In genomic region chr1:94422115-94422820, GRCh38 we compare ENCODE assay signal across 19 cellular contexts. TPM values are rescaled to one million over a fixed set of nuclear protein-coding genes. Genes with fewer than 3 reads are reported as not detected.
A peak's percentile ranks its signal among the peaks of the same experiment; 100 is the strongest.
DNase-seq lines count a peak whose midpoint lies in the region; ATAC-seq and TF ChIP-seq lines count a peak whose summit lies in the region.
"Had no signal": no experiment of that assay in that cellular context is flagged by ENCODE, and none has a peak within 500 bp of the region (broad histone marks: within the 10 kb centered on the region; RNA-seq: fewer than 3 reads in every experiment).

No MANE protein-coding gene starts in this region.

- 78 to 93% (median 89%) methylated on average over 8 of the region's 8 CpGs for WGBS in spleen, 5 donors

- intact Hi-C loops in Caco-2 (cut with micrococcal nuclease; ENCODE audit: unreplicated experiment) (no loop called here), spleen (cut with DNase I; ENCODE audit: low total_unique reads) (no loop called here), cardiac septum (cut with DNase I) (no loop called here)
- intact Hi-C loops in naive thymus-derived CD4-positive, alpha-beta T cell (cut with micrococcal nuclease) = no loop called here

- H3K4me3 Mint-ChIP-seq in Caco-2 (ENCODE audit: unreplicated experiment) = peak overlapping the region; percentile 30
- H3K4me3 Mint-ChIP-seq in naive thymus-derived CD4-positive, alpha-beta T cell = peak overlapping the region in 8 of 10 donors; percentile 6 to 67 (median 41)
- no peak overlapping the region for H3K4me3 Mint-ChIP-seq in activated T-helper 17 cell treated with anti-CD3 and anti-CD28 coated beads, Interleukin-2, amount 50 U/mL, for 72 hours
- H3K4me3 Mint-ChIP-seq: H9 had no signal

- no peaks in the 10 kb centered on the region for H3K27me3 Mint-ChIP-seq in Caco-2 (ENCODE audit: insufficient read depth, unreplicated experiment)
- H3K27me3 Mint-ChIP-seq in naive thymus-derived CD4-positive, alpha-beta T cell = peaks cover 0 to 13% (median 0%) of the 10 kb centered on the region in 5 donors
- no peaks in the 10 kb centered on the region for H3K27me3 Mint-ChIP-seq in activated T-helper 17 cell treated with anti-CD3 and anti-CD28 coated beads, Interleukin-2, amount 50 U/mL, for 72 hours

- H3K36me3 Mint-ChIP-seq in Caco-2 (ENCODE audit: insufficient read depth, unreplicated experiment) = no peaks in the 10 kb centered on the region
- peaks cover 0 to 4% (median 0%) of the 10 kb centered on the region in 5 donors for H3K36me3 Mint-ChIP-seq in naive thymus-derived CD4-positive, alpha-beta T cell
- no peaks in the 10 kb centered on the region for H3K36me3 Mint-ChIP-seq in activated T-helper 17 cell treated with anti-CD3 and anti-CD28 coated beads, Interleukin-2, amount 50 U/mL, for 72 hours (ENCODE audit: low read depth)

- BruUV-seq in Caco-2 (replicated peaks; lab: Mats Ljungman, UMichigan) = no TSS peak

- ATAC-seq in naive thymus-derived CD4-positive, alpha-beta T cell = no peak
- no peak for ATAC-seq in activated T-helper 17 cell treated with anti-CD3 and anti-CD28 coated beads, Interleukin-2, amount 50 U/mL, for 72 hours (replicated peaks)
- ATAC-seq: Panc1, pancreas had no signal

- H3K27ac ChIP-seq in WERI-Rb-1 (peak overlapping the region; percentile 34; the same call in 1 of the 2 replicates), spleen (no peak overlapping the region)
- H3K27ac ChIP-seq in naive thymus-derived CD4-positive, alpha-beta T cell (ENCODE audit: low read depth, low read length) = no peak overlapping the region
- H3K27ac ChIP-seq: pancreas, SK-N-MC, vagina had no signal

- H3K36me3 ChIP-seq in Caco-2 (ENCODE audit: control insufficient read depth, insufficient read depth, low read length) (no peaks in the 10 kb centered on the region), WERI-Rb-1 (peaks cover 4% of the 10 kb centered on the region; the same call in 1 of the 2 replicates), spleen (no peaks in the 10 kb centered on the region)
- H3K36me3 ChIP-seq in naive thymus-derived CD4-positive, alpha-beta T cell (ENCODE audit: control insufficient read depth in 2 of 3, insufficient read depth in 3 of 3, low read length in 3 of 3) = peaks cover 0 to 5% (median 0%) of the 10 kb centered on the region in 3 experiments
- H3K36me3 ChIP-seq: pancreas, vagina had no signal

- CTCF ChIA-PET in Caco-2 (lab: Charles Lee) = no interaction called here
- CTCF ChIA-PET in naive thymus-derived CD4-positive, alpha-beta T cell (lab: Charles Lee) = no interaction called here

- H3K4me1 ChIP-seq in Caco-2 (peaks cover 38% of the 10 kb centered on the region), spleen (peaks cover 4 to 83% (median 43%) of the 10 kb centered on the region in 6 donors)
- peaks cover 10 to 15% of the 10 kb centered on the region in 2 donors for H3K4me1 ChIP-seq in naive thymus-derived CD4-positive, alpha-beta T cell (ENCODE audit: control insufficient read depth in 2 of 2, insufficient read depth in 2 of 2, low read length in 2 of 2)

- H3K27ac Mint-ChIP-seq in Caco-2 (ENCODE audit: unreplicated experiment) = no peak overlapping the region
- no peak overlapping the region for H3K27ac Mint-ChIP-seq in naive thymus-derived CD4-positive, alpha-beta T cell
- no peak overlapping the region for H3K27ac Mint-ChIP-seq in activated T-helper 17 cell treated with anti-CD3 and anti-CD28 coated beads, Interleukin-2, amount 50 U/mL, for 72 hours

- TF ChIP-seq CTCF in Caco-2 (IDR thresholded peaks at IDR 0.05; ENCODE audit: insufficient read depth in 1 of 2, low read depth in 1 of 2, low read length in 1 of 2, severe bottlenecking in 1 of 2, unreplicated experiment in 1 of 2) = no peak
- no peak for TF ChIP-seq CTCF in WERI-Rb-1 (IDR thresholded peaks at IDR 0.05; ENCODE audit: low read depth, low read length)
- TF ChIP-seq CTCF in spleen (IDR thresholded peaks at IDR 0.05 in 8 of 11, conservative IDR thresholded peaks at IDR 0.05 in 3 of 11) = no peak

- no peaks in the 10 kb centered on the region for H3K9me3 ChIP-seq in Caco-2
- no peaks in the 10 kb centered on the region for H3K9me3 ChIP-seq in WERI-Rb-1 (ENCODE audit: severe bottlenecking)
- no peaks in the 10 kb centered on the region for H3K9me3 ChIP-seq in naive thymus-derived CD4-positive, alpha-beta T cell (ENCODE audit: control insufficient read depth in 2 of 3, low read length in 3 of 3)
- H3K9me3 ChIP-seq in spleen = no peaks in the 10 kb centered on the region
- H3K9me3 ChIP-seq: pancreas, vagina had no signal

- DNase-seq in Caco-2 (no peak), ELR (ENCODE audit: low read depth) (peak; percentile 67), WERI-Rb-1 (peak; percentile 21), spleen (no peak), cardiac septum (ENCODE audit: low spot score) (no peak)
- no peak for DNase-seq in naive thymus-derived CD4-positive, alpha-beta T cell
- DNase-seq: activated CD4-positive, alpha-beta T cell treated with anti-CD3 and anti-CD28 coated beads, Interleukin-2, amount 50 U/mL, for 1 hour; dermis blood vessel endothelial cell; GDM1; H9; KBM-7; NCI-H1048; NCI-H2029 treated with DMSO at 0.1 percent for 48 hours; NCI-H774; pancreas had no signal

- peaks cover 25% of the 10 kb centered on the region for H3K4me1 Mint-ChIP-seq in Caco-2 (ENCODE audit: low read depth, unreplicated experiment)
- peaks cover 38 to 79% (median 77%) of the 10 kb centered on the region in 7 donors for H3K4me1 Mint-ChIP-seq in naive thymus-derived CD4-positive, alpha-beta T cell
- H3K4me1 Mint-ChIP-seq in activated T-helper 17 cell treated with anti-CD3 and anti-CD28 coated beads, Interleukin-2, amount 50 U/mL, for 72 hours = peaks cover 33% of the 10 kb centered on the region

- H3K27me3 ChIP-seq in Caco-2 (replicated peaks; ENCODE audit: control insufficient read depth, insufficient read depth, low read length) (no peaks in the 10 kb centered on the region), WERI-Rb-1 (ENCODE audit: insufficient read depth, low read depth, severe bottlenecking) (no peaks in the 10 kb centered on the region), spleen (replicated peaks in 1 of 7) (no peaks in the 10 kb centered on the region)
- H3K27me3 ChIP-seq in naive thymus-derived CD4-positive, alpha-beta T cell (ENCODE audit: control insufficient read depth in 2 of 2, insufficient read depth in 2 of 2, low read length in 2 of 2) = no peaks in the 10 kb centered on the region
- H3K27me3 ChIP-seq: pancreas, vagina had no signal

- no peaks in the 10 kb centered on the region for H3K9me3 Mint-ChIP-seq in Caco-2 (ENCODE audit: unreplicated experiment)
- H3K9me3 Mint-ChIP-seq in naive thymus-derived CD4-positive, alpha-beta T cell = peaks cover 0 to 1% (median 0%) of the 10 kb centered on the region in 11 donors
- H3K9me3 Mint-ChIP-seq in activated T-helper 17 cell treated with anti-CD3 and anti-CD28 coated beads, Interleukin-2, amount 50 U/mL, for 72 hours = no peaks in the 10 kb centered on the region
- H3K9me3 Mint-ChIP-seq: H9 had no signal

- POLR2A ChIA-PET in Caco-2 (lab: Charles Lee) = interaction anchor here (0.8 kb wide), 1 partner anchor 41 kb away, joined by 3 read pairs; no protein-coding TSS in a partner anchor
- POLR2A ChIA-PET in naive thymus-derived CD4-positive, alpha-beta T cell (lab: Charles Lee) = no interaction called here

- TF ChIP-seq POLR2A in spleen (IDR thresholded peaks at IDR 0.05) = no peak

- H3K4me3 ChIP-seq in Caco-2 (ENCODE audit: low read depth, low read length) (no peak overlapping the region), WERI-Rb-1 (ENCODE audit: low read depth, low read length) (no peak overlapping the region), spleen (no peak overlapping the region)
- H3K4me3 ChIP-seq in naive thymus-derived CD4-positive, alpha-beta T cell (ENCODE audit: low read length) = no peak overlapping the region
- H3K4me3 ChIP-seq: pancreas, SK-N-MC, vagina had no signal

RNA-seq across cellular contexts. Expression of gene ABCD3, which starts 4.1 kb away (rescaled TPM):
- total RNA-seq in Caco-2 (2022) (93.4 and 94.4 TPM in 2 replicates), spleen (10 to 100 TPM; 17.4 to 30.8 (median 22.4) TPM), cardiac septum (49.4 TPM)
- 10 to 100 TPM; 18.0 to 31.2 (median 25.0) TPM for total RNA-seq in naive thymus-derived CD4-positive, alpha-beta T cell
- 10 to 100 TPM; 22.2 to 24.4 TPM for polyA plus RNA-seq in naive thymus-derived CD4-positive, alpha-beta T cell
- 10 to 100 TPM; 18.8 to 27.6 TPM for total RNA-seq in activated T-helper 17 cell treated with anti-CD3 and anti-CD28 coated beads, Interleukin-2, amount 50 U/mL, for 72 hours
- polyA plus RNA-seq in spleen = 1 to 10 TPM; 9.1 to 9.6 (median 9.3) TPM

Comparison
In these comparisons a context has a peak if more than half of its experiments do, and no peak if none do; other contexts are left out.
1. DNase-seq: peak in ELR (single experiment) and WERI-Rb-1 (single experiment); none in Caco-2 (0 of 2), naive thymus-derived CD4-positive, alpha-beta T cell (0 of 9), spleen (single experiment) and cardiac septum (single experiment).